ENCODE assay signal across 11 cellular contexts in genomic region chr19:38838986-38839761, GRCh38. TPM values are rescaled to one million over a fixed set of nuclear protein-coding genes. Genes with fewer than 3 reads are reported as not detected.
A peak's percentile ranks its signal among the peaks of the same experiment; 100 is the strongest.
DNase-seq lines count a peak whose midpoint lies in the region; ATAC-seq and TF ChIP-seq lines count a peak whose summit lies in the region.
"Had no signal": no experiment of that assay in that cellular context is flagged by ENCODE, and none has a peak within 500 bp of the region (broad histone marks: within the 10 kb centered on the region; RNA-seq: fewer than 3 reads in every experiment).

No MANE protein-coding gene starts in this region.

- H3K23ac ChIP-seq in neuronal stem cell (ENCODE audit: low read depth, low read length, poor library complexity) = no peak overlapping the region

- no peaks in the 10 kb centered on the region for H3K27me3 ChIP-seq in neuronal stem cell (ENCODE audit: control insufficient read depth in 3 of 3, insufficient read depth in 3 of 3, low read depth in 1 of 3, low read length in 3 of 3)
- H3K27me3 ChIP-seq: SJSA1 had no signal

- H3K4ac ChIP-seq in neuronal stem cell (ENCODE audit: low read length) = no peak overlapping the region

- peaks cover 8% of the 10 kb centered on the region for H3K79me1 ChIP-seq in neuronal stem cell (ENCODE audit: low read depth, low read length)

- H3K18ac ChIP-seq in neuronal stem cell (ENCODE audit: low read length) = no peak overlapping the region

- H3K4me3 Mint-ChIP-seq in CD14-positive monocyte (no peak overlapping the region), HFFc6 (peak overlapping the region; percentile 69), MCF 10A (ENCODE audit: unreplicated experiment) (peak overlapping the region; percentile 51)
- no peak overlapping the region for H3K4me3 Mint-ChIP-seq in naive thymus-derived CD8-positive, alpha-beta T cell

- peak overlapping the region in 4 of 7 donors; percentile 35 to 77 (median 44) for H3K27ac Mint-ChIP-seq in CD14-positive monocyte
- H3K27ac Mint-ChIP-seq in HFFc6 = peak overlapping the region; percentile 92
- H3K27ac Mint-ChIP-seq in MCF 10A (ENCODE audit: low read depth, unreplicated experiment) = peak overlapping the region; percentile 85
- peak overlapping the region in 7 of 10 donors; percentile 22 to 92 (median 52) for H3K27ac Mint-ChIP-seq in naive thymus-derived CD8-positive, alpha-beta T cell

- H2BK5ac ChIP-seq in neuronal stem cell (ENCODE audit: low read length) = no peak overlapping the region

- H2AK5ac ChIP-seq in neuronal stem cell (ENCODE audit: low read depth, low read length) = no peak overlapping the region

- no peak for DNase-seq in CD14-positive monocyte (ENCODE audit: low spot score)
- DNase-seq in HFFc6 = no peak
- no peak for DNase-seq in MCF 10A (ENCODE audit: unreplicated experiment)
- no peak for DNase-seq in naive thymus-derived CD8-positive, alpha-beta T cell
- DNase-seq in NCI-H345 treated with DMSO at 0.1 percent for 48 hours (lab: John Stamatoyannopoulos, UW; ENCODE audit: unreplicated experiment) = no peak
- no peak for DNase-seq in stimulated activated CD4-positive, alpha-beta T cell treated with anti-CD3 and anti-CD28 coated beads, Interleukin-15, amount 100 ng/mL, for 24 hours
- DNase-seq in neuronal stem cell (ENCODE audit: low spot score) = no peak
- DNase-seq: COR-L47, substantia nigra had no signal

- H2BK120ac ChIP-seq in neuronal stem cell (ENCODE audit: low read depth, low read length) = no peak overlapping the region

- peaks cover 0 to 2% (median 0%) of the 10 kb centered on the region in 3 donors for H3K27me3 Mint-ChIP-seq in CD14-positive monocyte (ENCODE audit: low read depth in 3 of 3)
- H3K27me3 Mint-ChIP-seq in HFFc6 (ENCODE audit: insufficient read depth) = peaks cover 25% of the 10 kb centered on the region
- no peaks in the 10 kb centered on the region for H3K27me3 Mint-ChIP-seq in MCF 10A (ENCODE audit: insufficient read depth, unreplicated experiment)
- peaks cover 0 to 5% (median 0%) of the 10 kb centered on the region in 5 donors for H3K27me3 Mint-ChIP-seq in naive thymus-derived CD8-positive, alpha-beta T cell

- H4K91ac ChIP-seq in neuronal stem cell (ENCODE audit: low read depth, low read length, poor library complexity) = no peak overlapping the region

- no peaks in the 10 kb centered on the region for H3K9me3 ChIP-seq in neuronal stem cell (replicated peaks in 1 of 2; ENCODE audit: control insufficient read depth in 2 of 2, insufficient read depth in 1 of 2, low read depth in 1 of 2, low read length in 2 of 2)
- H3K9me3 ChIP-seq: SJSA1 had no signal

- H2BK15ac ChIP-seq in neuronal stem cell (ENCODE audit: low read length) = no peak overlapping the region

- no peak overlapping the region for H3K4me3 ChIP-seq in neuronal stem cell (ENCODE audit: low read length in 2 of 2)
- H3K4me3 ChIP-seq: SJSA1 had no signal

- no peaks in the 10 kb centered on the region for H3K4me1 ChIP-seq in neuronal stem cell (ENCODE audit: control insufficient read depth in 2 of 2, insufficient read depth in 1 of 2, low read depth in 1 of 2, low read length in 2 of 2)

- CTCF ChIA-PET in MCF 10A (lab: Yijun Ruan, JAX) = interaction anchor here (0.5 to 2.6 kb wide), 9 partner anchors 10 to 260 kb away, joined by 3 to 15 read pairs (median 3); partner anchors contain the start of gene NFKBIB

- intact Hi-C loops in CD14-positive monocyte (cut with micrococcal nuclease) = no loop called here
- intact Hi-C loops in MCF 10A (cut with micrococcal nuclease) = loop anchor here (1.0 to 2.0 kb wide), 3 partner anchors 110 to 295 kb away; no protein-coding TSS in a partner anchor

- no peak overlapping the region for H4K8ac ChIP-seq in neuronal stem cell (ENCODE audit: low read depth, low read length)

- no peak overlapping the region for H3K14ac ChIP-seq in neuronal stem cell (ENCODE audit: low read length)

- H3K36me3 Mint-ChIP-seq in CD14-positive monocyte = peaks cover 82 to 90% of the 10 kb centered on the region in 2 donors
- peaks cover 77% of the 10 kb centered on the region for H3K36me3 Mint-ChIP-seq in HFFc6 (ENCODE audit: low read depth)
- H3K36me3 Mint-ChIP-seq in MCF 10A (ENCODE audit: insufficient read depth, unreplicated experiment) = peaks cover 91% of the 10 kb centered on the region
- H3K36me3 Mint-ChIP-seq in naive thymus-derived CD8-positive, alpha-beta T cell = peaks cover 5 to 88% (median 42%) of the 10 kb centered on the region in 3 donors

- no peak overlapping the region for H3K4me2 ChIP-seq in neuronal stem cell (ENCODE audit: insufficient read depth, low read length, poor library complexity, severe bottlenecking)

- peaks cover 77 to 90% of the 10 kb centered on the region in 2 donors for H3K36me3 ChIP-seq in neuronal stem cell (replicated peaks in 1 of 2; ENCODE audit: control insufficient read depth in 2 of 2, insufficient read depth in 2 of 2, low read length in 2 of 2)

- ATAC-seq in naive thymus-derived CD8-positive, alpha-beta T cell = no peak
- ATAC-seq in HG03354 (IDR thresholded peaks at IDR 0.05; ENCODE audit: poor library complexity, severe bottlenecking, unreplicated experiment) = no peak

- POLR2A ChIA-PET in MCF 10A (lab: Yijun Ruan, JAX) = interaction anchor here (0.9 to 5.8 kb wide), 24 partner anchors 8 to 221 kb away, joined by 3 to 74 read pairs (median 8); partner anchors contain the start of genes ACTN4, ECH1, EIF3K and HNRNPL
- POLR2A ChIA-PET in naive thymus-derived CD8-positive, alpha-beta T cell (lab: Charles Lee) = interaction anchor here (0.6 to 4.0 kb wide), 3 partner anchors 10 to 36 kb away, joined by 3 to 26 read pairs (median 6); no protein-coding TSS in a partner anchor

- no peaks in the 10 kb centered on the region for H3K4me1 Mint-ChIP-seq in CD14-positive monocyte
- peaks cover 86% of the 10 kb centered on the region for H3K4me1 Mint-ChIP-seq in HFFc6 (ENCODE audit: low read depth)
- H3K4me1 Mint-ChIP-seq in MCF 10A (ENCODE audit: insufficient read depth, unreplicated experiment) = peaks cover 25% of the 10 kb centered on the region
- peaks cover 25 to 55% (median 54%) of the 10 kb centered on the region in 4 donors for H3K4me1 Mint-ChIP-seq in naive thymus-derived CD8-positive, alpha-beta T cell

- H2AFZ ChIP-seq in neuronal stem cell (ENCODE audit: low read length) = no peak overlapping the region

- no peak overlapping the region for H3K27ac ChIP-seq in neuronal stem cell (replicated peaks; ENCODE audit: low read length)
- H3K27ac ChIP-seq: SJSA1 had no signal

- no peak overlapping the region for H3K9ac ChIP-seq in neuronal stem cell (ENCODE audit: low read depth, low read length, poor library complexity)

- WGBS in neuronal stem cell (ENCODE audit: extremely low coverage in 2 of 2, insufficient read length in 2 of 2, insufficient replicate concordance in 1 of 2), 2 donors = no CpG with 5 or more reads among the region's 12 CpGs

- no peaks in the 10 kb centered on the region for H3K9me3 Mint-ChIP-seq in CD14-positive monocyte
- no peaks in the 10 kb centered on the region for H3K9me3 Mint-ChIP-seq in HFFc6
- no peaks in the 10 kb centered on the region for H3K9me3 Mint-ChIP-seq in MCF 10A (ENCODE audit: unreplicated experiment)
- peaks cover 0 to 4% (median 0%) of the 10 kb centered on the region in 9 donors for H3K9me3 Mint-ChIP-seq in naive thymus-derived CD8-positive, alpha-beta T cell

- no peak overlapping the region for H2BK12ac ChIP-seq in neuronal stem cell (ENCODE audit: low read length)

- no peak for TF ChIP-seq CTCF in CD14-positive monocyte (IDR thresholded peaks at IDR 0.05)
- TF ChIP-seq CTCF in HFFc6 (IDR thresholded peaks at IDR 0.05) = no peak
- no peak for TF ChIP-seq CTCF in MCF 10A (IDR thresholded peaks at IDR 0.05; ENCODE audit: unreplicated experiment)

- no TSS peak for BruUV-seq in MCF 10A (replicated peaks; lab: Mats Ljungman, UMichigan)

RNA-seq across cellular contexts. Expression of gene ECH1, which starts 7.6 kb away (rescaled TPM):
- polyA plus RNA-seq in CD14-positive monocyte = 100 to 1,000 TPM; 173 to 187 TPM
- 10 to 100 TPM; 35.5 to 48.5 (median 45.6) TPM for total RNA-seq in HFFc6 (2021; fragmentation: NEBNext Ultra II Directional; extraction: Animal tissue kit (Norgen Biotek cat#: 25700))
- 109 and 130 TPM in 2 replicates for total RNA-seq in MCF 10A (2022)
- total RNA-seq in naive thymus-derived CD8-positive, alpha-beta T cell = 100 to 1,000 TPM; 118 to 138 TPM
- polyA plus RNA-seq in naive thymus-derived CD8-positive, alpha-beta T cell = 100 to 1,000 TPM; 218 to 291 (median 238) TPM
- polyA plus RNA-seq in neuronal stem cell (2013, experiment 1 of 2) = 153 TPM
- polyA plus RNA-seq in neuronal stem cell (2013, experiment 2 of 2) = 162 TPM

RNA-seq across cellular contexts. Expression of gene HNRNPL, which starts 10.6 kb away (rescaled TPM):
- polyA plus RNA-seq in CD14-positive monocyte = 10 to 100 TPM; 51.9 to 58.7 TPM
- total RNA-seq in HFFc6 (2021; fragmentation: NEBNext Ultra II Directional; extraction: Animal tissue kit (Norgen Biotek cat#: 25700)) = 100 to 1,000 TPM; 337 to 467 (median 441) TPM
- total RNA-seq in MCF 10A (2022) = 288 and 421 TPM in 2 replicates
- total RNA-seq in naive thymus-derived CD8-positive, alpha-beta T cell = 100 to 1,000 TPM; 390 to 406 TPM
- polyA plus RNA-seq in naive thymus-derived CD8-positive, alpha-beta T cell = 10 to 100 TPM; 70.6 to 77.6 (median 71.4) TPM
- 340 TPM for polyA plus RNA-seq in neuronal stem cell (2013, experiment 1 of 2)
- polyA plus RNA-seq in neuronal stem cell (2013, experiment 2 of 2) = 361 TPM

RNA-seq across cellular contexts. Expression of gene LGALS4, which starts 26.4 kb away (rescaled TPM):
- not detected for polyA plus RNA-seq in CD14-positive monocyte
- total RNA-seq in HFFc6 (2021; fragmentation: NEBNext Ultra II Directional; extraction: Animal tissue kit (Norgen Biotek cat#: 25700)) = under 1 TPM in 1 of 6 experiments, not detected in 5; 0.43 TPM
- 0.61 TPM in 1 of 2 replicates, not detected in the other for total RNA-seq in MCF 10A (2022)
- total RNA-seq in naive thymus-derived CD8-positive, alpha-beta T cell = 10 to 100 TPM in 1 of 2 experiments, 1 to 10 TPM in 1; 9.6 to 10.7 TPM
- under 1 TPM in 1 of 3 donors, not detected in 2; 0.27 TPM for polyA plus RNA-seq in naive thymus-derived CD8-positive, alpha-beta T cell
- 0.36 TPM for polyA plus RNA-seq in neuronal stem cell (2013, experiment 1 of 2)
- 0.42 TPM for polyA plus RNA-seq in neuronal stem cell (2013, experiment 2 of 2)
- total RNA-seq: SJSA1 had no signal

RNA-seq across cellular contexts. Expression of gene RINL, which starts 38.9 kb away (rescaled TPM):
- 1 to 10 TPM; 4.1 to 7.2 TPM for polyA plus RNA-seq in CD14-positive monocyte
- total RNA-seq in HFFc6 (2021; fragmentation: NEBNext Ultra II Directional; extraction: Animal tissue kit (Norgen Biotek cat#: 25700)) = 1 to 10 TPM in 5 of 6 experiments, under 1 TPM in 1; 0.69 to 3.5 (median 1.7) TPM
- 3.7 and 4.7 TPM in 2 replicates for total RNA-seq in MCF 10A (2022)
- total RNA-seq in naive thymus-derived CD8-positive, alpha-beta T cell = 10 to 100 TPM; 52.9 to 55.0 TPM
- polyA plus RNA-seq in naive thymus-derived CD8-positive, alpha-beta T cell = 10 to 100 TPM; 29.9 to 64.7 (median 40.5) TPM
- 6.6 TPM for polyA plus RNA-seq in neuronal stem cell (2013, experiment 1 of 2)
- polyA plus RNA-seq in neuronal stem cell (2013, experiment 2 of 2) = 6.7 TPM

RNA-seq across cellular contexts. Expression of gene LGALS7B, which starts 50.2 kb away (rescaled TPM):
- polyA plus RNA-seq in CD14-positive monocyte = not detected
- total RNA-seq in HFFc6 (2021; fragmentation: NEBNext Ultra II Directional; extraction: Animal tissue kit (Norgen Biotek cat#: 25700)) = not detected
- 2.5 and 2.6 TPM in 2 replicates for total RNA-seq in MCF 10A (2022)
- total RNA-seq in naive thymus-derived CD8-positive, alpha-beta T cell = not detected
- not detected for polyA plus RNA-seq in naive thymus-derived CD8-positive, alpha-beta T cell
- not detected for polyA plus RNA-seq in neuronal stem cell (2013, experiment 1 of 2)
- not detected for polyA plus RNA-seq in neuronal stem cell (2013, experiment 2 of 2)
- total RNA-seq: SJSA1 had no signal

Comparison
In these comparisons a context has a peak if more than half of its experiments do, and no peak if none do; other contexts are left out.
1. H3K4me3 Mint-ChIP-seq: peak in HFFc6 (single experiment) and MCF 10A (single experiment); none in CD14-positive monocyte (0 of 2) and naive thymus-derived CD8-positive, alpha-beta T cell (0 of 10).
2. Peak in every context shown above with its lines, with median percentiles within 50 percentile points of each other: H3K27ac Mint-ChIP-seq.